Comparison of ENCODE assay signal across 14 cellular contexts in genomic region chr11:66291303-66291705, GRCh38. TPM values are rescaled to one million over a fixed set of nuclear protein-coding genes. Genes with fewer than 3 reads are reported as not detected.
DNase-seq lines count a peak whose midpoint lies in the region; ATAC-seq, FAIRE-seq and TF ChIP-seq lines count a peak whose summit lies in the region.
"Had no signal": no experiment of that assay in that cellular context is flagged by ENCODE, and none has a peak within 500 bp of the region (broad histone marks: within the 10 kb centered on the region; RNA-seq: fewer than 3 reads in every experiment).

No MANE protein-coding gene starts in this region.

- peaks cover 32% of the 10 kb centered on the region for H3K4me1 Mint-ChIP-seq in CD4-positive, alpha-beta T cell (ENCODE audit: low read depth)
- peaks cover 34% of the 10 kb centered on the region for H3K4me1 Mint-ChIP-seq in osteocyte (ENCODE audit: unreplicated experiment)

- H3K9ac ChIP-seq in HUES64 (ENCODE audit: low read depth, low read length), result no peak overlapping the region

- no peak overlapping the region for H3K27ac ChIP-seq in CD4-positive, alpha-beta T cell (ENCODE audit: low read depth, low read length)
- H3K27ac ChIP-seq in HUES64 (ENCODE audit: low read depth, low read length) (no peak overlapping the region), esophagus muscularis mucosa (replicated peaks in 1 of 4) (no peak overlapping the region), brain microvascular endothelial cell (no peak overlapping the region)
- H3K27ac ChIP-seq: gastrocnemius medialis, tibial artery had no signal

- WGBS in HUES64, result 18% methylated on average over 16 of the region's 16 CpGs
- 63% methylated on average over 2 of the region's 16 CpGs for WGBS in esophagus muscularis mucosa

- no peaks in the 10 kb centered on the region for H3K36me3 Mint-ChIP-seq in CD4-positive, alpha-beta T cell (ENCODE audit: low read depth)
- no peaks in the 10 kb centered on the region for H3K36me3 Mint-ChIP-seq in osteocyte (ENCODE audit: unreplicated experiment)

- H3K27ac Mint-ChIP-seq in CD4-positive, alpha-beta T cell, result no peak overlapping the region
- no peak overlapping the region for H3K27ac Mint-ChIP-seq in osteocyte (ENCODE audit: unreplicated experiment)

- peaks cover 5% of the 10 kb centered on the region; the same call in 1 of the 2 replicates for H3K4me1 ChIP-seq in HUES64 (ENCODE audit: insufficient read depth, low read length)
- H3K4me1 ChIP-seq in esophagus muscularis mucosa, result peaks cover 27 to 48% (median 39%) of the 10 kb centered on the region in 4 donors

- POLR2A ChIA-PET in CD4-positive, alpha-beta T cell (lab: Charles Lee), result interaction anchor here (0.6 to 1.3 kb wide), 3 partner anchors 9 to 140 kb away, joined by 3 to 4 read pairs (median 4); no protein-coding TSS in a partner anchor

- peak overlapping the region; percentile 87 for H3K4me3 Mint-ChIP-seq in CD4-positive, alpha-beta T cell
- H3K4me3 Mint-ChIP-seq in osteocyte (ENCODE audit: unreplicated experiment), result peak overlapping the region; percentile 63

- H3K36me3 ChIP-seq in HUES64 (ENCODE audit: insufficient read depth, low read length), result 0 out of 2 replicates have a peak, but pooled peaks cover 5% of the 10 kb centered on the region
- H3K36me3 ChIP-seq in esophagus muscularis mucosa, result peaks cover 0 to 12% (median 0%) of the 10 kb centered on the region in 4 donors
- H3K36me3 ChIP-seq in brain microvascular endothelial cell (replicated peaks), result peaks cover 7% of the 10 kb centered on the region
- H3K36me3 ChIP-seq: gastrocnemius medialis, tibial artery had no signal

- no peak for DNase-seq in CD4-positive, alpha-beta T cell
- DNase-seq in esophagus muscularis mucosa (ENCODE audit: extremely low spot score) (no peak), osteocyte (ENCODE audit: extremely low spot score, unreplicated experiment) (no peak), frontal cortex (ENCODE audit: low spot score in 2 of 2) (no peak), brain microvascular endothelial cell (no peak)
- DNase-seq: cerebellar nuclear complex, DMS79, gastrocnemius medialis, NCI-H526 treated with DMSO at 0.1 percent for 48 hours, tibial artery had no signal

- no peak for TF ChIP-seq POLR2A in esophagus muscularis mucosa (IDR thresholded peaks at IDR 0.05; ENCODE audit: low read depth)

- CTCF ChIA-PET in CD4-positive, alpha-beta T cell (lab: Charles Lee), result interaction anchor here (1.1 to 2.1 kb wide), 3 partner anchors 9 to 68 kb away, joined by 3 to 6 read pairs (median 6); no protein-coding TSS in a partner anchor

- intact Hi-C loops in CD4-positive, alpha-beta T cell (cut with DNase I, micrococcal nuclease), result no loop called here
- intact Hi-C loops in esophagus muscularis mucosa (cut with DNase I), result no loop called here

- peaks cover 18% of the 10 kb centered on the region for H3K27me3 ChIP-seq in CD4-positive, alpha-beta T cell (ENCODE audit: control insufficient read depth, insufficient read depth, low read length)
- H3K27me3 ChIP-seq in HUES64 (ENCODE audit: insufficient read depth, low read length), result peaks cover 37% of the 10 kb centered on the region
- peaks cover 2 to 52% (median 20%) of the 10 kb centered on the region in 4 donors for H3K27me3 ChIP-seq in esophagus muscularis mucosa
- peaks cover 19% of the 10 kb centered on the region for H3K27me3 ChIP-seq in brain microvascular endothelial cell (replicated peaks)

- TF ChIP-seq CTCF in CD4-positive, alpha-beta T cell (IDR thresholded peaks at IDR 0.05), result no peak
- TF ChIP-seq CTCF in esophagus muscularis mucosa (IDR thresholded peaks at IDR 0.05) (no peak), osteocyte (IDR thresholded peaks at IDR 0.05) (no peak), brain microvascular endothelial cell (IDR thresholded peaks at IDR 0.05; ENCODE audit: low read depth, low read length, missing control alignments) (no peak)

- peaks cover 23% of the 10 kb centered on the region for H3K27me3 Mint-ChIP-seq in CD4-positive, alpha-beta T cell
- peaks cover 17% of the 10 kb centered on the region for H3K27me3 Mint-ChIP-seq in osteocyte (ENCODE audit: unreplicated experiment)

- no peak for ATAC-seq in CD4-positive, alpha-beta T cell (ENCODE audit: poor library complexity)
- ATAC-seq in GM21619 (IDR thresholded peaks at IDR 0.05; ENCODE audit: unreplicated experiment) (no peak), HG02678 (IDR thresholded peaks at IDR 0.05; ENCODE audit: unreplicated experiment) (no peak)
- ATAC-seq: gastrocnemius medialis had no signal

- TF ChIP-seq EP300 in esophagus muscularis mucosa (IDR thresholded peaks at IDR 0.05), result no peak

- no peaks in the 10 kb centered on the region for H3K9me3 Mint-ChIP-seq in CD4-positive, alpha-beta T cell
- no peaks in the 10 kb centered on the region for H3K9me3 Mint-ChIP-seq in osteocyte (ENCODE audit: unreplicated experiment)

- in situ Hi-C loops in brain microvascular endothelial cell (cut with HindIII; ENCODE audit: low pct_ligation_motif_present, low sequenced_read_pairs), result no loop called here

- FAIRE-seq in frontal cortex (lab: Jason Lieb, UNC), result no peak

- H3K4me3 ChIP-seq in HUES64 (ENCODE audit: low read length), result peak overlapping the region; percentile 59
- H3K4me3 ChIP-seq in esophagus muscularis mucosa, result peak overlapping the region; percentile 47 to 63 (median 52)
- H3K4me3 ChIP-seq in brain microvascular endothelial cell (ENCODE audit: low read depth, low read length), result no peak overlapping the region

- H3K9me3 ChIP-seq in CD4-positive, alpha-beta T cell (ENCODE audit: control insufficient read depth, low read length), result no peaks in the 10 kb centered on the region
- no peaks in the 10 kb centered on the region for H3K9me3 ChIP-seq in HUES64 (ENCODE audit: insufficient read depth, low read depth, low read length)
- no peaks in the 10 kb centered on the region for H3K9me3 ChIP-seq in esophagus muscularis mucosa
- H3K9me3 ChIP-seq: gastrocnemius medialis, tibial artery had no signal

RNA-seq across cellular contexts. Expression of gene TMEM151A, which starts 0.4 kb away (rescaled TPM):
- total RNA-seq in CD4-positive, alpha-beta T cell, result under 1 TPM; 0.11 to 0.14 TPM
- 0.80 TPM for polyA plus RNA-seq in HUES64 (2013, experiment 1 of 2)
- 0.51 TPM for polyA plus RNA-seq in HUES64 (2013, experiment 2 of 2)
- under 1 TPM; 0.42 to 0.71 (median 0.54) TPM for total RNA-seq in esophagus muscularis mucosa
- total RNA-seq in osteocyte, result 0.46 and 0.55 TPM in 2 replicates
- total RNA-seq in frontal cortex, result 9.0 TPM
- total RNA-seq: gastrocnemius medialis, M059J had no signal

RNA-seq across cellular contexts. Expression of gene YIF1A, which starts 2.4 kb away (rescaled TPM):
- total RNA-seq in CD4-positive, alpha-beta T cell, result 10 to 100 TPM; 17.4 to 21.1 TPM
- polyA plus RNA-seq in HUES64 (2013, experiment 1 of 2), result 49.8 TPM
- 44.6 TPM for polyA plus RNA-seq in HUES64 (2013, experiment 2 of 2)
- total RNA-seq in esophagus muscularis mucosa (10 to 100 TPM; 57.7 to 92.5 (median 85.4) TPM), osteocyte (140 and 146 TPM in 2 replicates), frontal cortex (28.9 TPM)

RNA-seq across cellular contexts. Expression of gene CNIH2, which starts 13.3 kb away (rescaled TPM):
- 1 to 10 TPM; 4.1 to 6.2 TPM for total RNA-seq in CD4-positive, alpha-beta T cell
- polyA plus RNA-seq in HUES64 (2013, experiment 1 of 2), result 23.5 TPM
- polyA plus RNA-seq in HUES64 (2013, experiment 2 of 2), result 29.1 TPM
- total RNA-seq in esophagus muscularis mucosa (under 1 TPM in 1 of 4 donors, not detected in 3; 0.40 TPM), osteocyte (3.8 and 5.0 TPM in 2 replicates), frontal cortex (41.6 TPM)
- total RNA-seq: gastrocnemius medialis had no signal

RNA-seq across cellular contexts. Expression of gene RAB1B, which starts 22.9 kb away (rescaled TPM):
- total RNA-seq in CD4-positive, alpha-beta T cell, result 10 to 100 TPM; 27.4 to 29.4 TPM
- polyA plus RNA-seq in HUES64 (2013, experiment 1 of 2), result 99.4 TPM
- 105 TPM for polyA plus RNA-seq in HUES64 (2013, experiment 2 of 2)
- total RNA-seq in esophagus muscularis mucosa (100 to 1,000 TPM in 3 of 4 donors, 10 to 100 TPM in 1; 97.2 to 163 (median 132) TPM), osteocyte (149 and 150 TPM in 2 replicates), frontal cortex (22.8 TPM)

RNA-seq across cellular contexts. Expression of gene CD248, which starts 25.5 kb away (rescaled TPM):
- 1 to 10 TPM; 3.3 to 3.4 TPM for total RNA-seq in CD4-positive, alpha-beta T cell
- polyA plus RNA-seq in HUES64 (2013, experiment 1 of 2), result 2.0 TPM
- polyA plus RNA-seq in HUES64 (2013, experiment 2 of 2), result 2.9 TPM
- total RNA-seq in esophagus muscularis mucosa, result 10 to 100 TPM; 23.0 to 83.8 (median 33.0) TPM
- 68.7 and 70.9 TPM in 2 replicates for total RNA-seq in osteocyte
- total RNA-seq in frontal cortex, result 1.2 TPM
- total RNA-seq: M059J had no signal
